In the genomic region with DNA sequence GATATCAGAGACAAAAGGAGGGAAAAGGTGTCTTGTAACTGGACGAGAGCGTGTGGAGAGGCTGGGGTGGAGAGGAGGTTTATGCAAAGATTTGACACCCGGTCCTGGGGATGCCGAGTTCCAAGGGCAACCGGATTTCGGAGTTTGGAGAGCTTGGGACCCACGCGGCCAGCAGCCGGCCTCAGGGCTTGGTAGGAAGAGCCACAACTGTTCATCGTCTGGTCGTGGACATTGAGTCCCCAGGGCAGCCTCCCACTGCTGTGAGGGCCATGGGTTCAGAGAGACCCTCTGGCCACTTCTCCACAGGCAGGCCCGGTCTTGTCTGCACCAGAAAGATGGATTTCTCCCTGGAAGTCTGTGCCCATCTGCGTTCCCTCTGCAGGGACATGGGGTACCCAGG, we compare ENCODE assay signal across 20 cellular contexts. TPM values are rescaled to one million over a fixed set of nuclear protein-coding genes. Genes with fewer than 3 reads are reported as not detected.
DNase-seq lines count a peak whose midpoint lies in the region; ATAC-seq and TF ChIP-seq lines count a peak whose summit lies in the region.
"Had no signal": no experiment of that assay in that cellular context is flagged by ENCODE, and none has a peak within 500 bp of the region (broad histone marks: within the 10 kb centered on the region; RNA-seq: fewer than 3 reads in every experiment).

No MANE protein-coding gene starts in this region.

- peaks cover 7% of the 10 kb centered on the region for H3K36me3 Mint-ChIP-seq in central memory CD8-positive, alpha-beta T cell (ENCODE audit: insufficient read depth)
- peaks cover 5% of the 10 kb centered on the region for H3K36me3 Mint-ChIP-seq in nephron progenitor cell (ENCODE audit: low read depth)
- H3K36me3 Mint-ChIP-seq in natural killer cell treated with Interleukin-12 subunit alpha and Interleukin-12 subunit beta and Interleukin-15 and Interleukin-18, amount 100 ng/mL, for 72 hours: peaks cover 14% of the 10 kb centered on the region
- H3K36me3 Mint-ChIP-seq: CD4-positive, alpha-beta memory T cell had no signal

- intact Hi-C loops in spleen (cut with DNase I; ENCODE audit: low total_unique reads): no loop called here

- no peak overlapping the region for H3K27ac ChIP-seq in spleen
- H3K27ac ChIP-seq: GM23248 had no signal

- H3K9me3 ChIP-seq in spleen: peaks cover 0 to 4% (median 0%) of the 10 kb centered on the region in 8 donors

- H3K4me3 ChIP-seq in spleen: no peak overlapping the region
- H3K4me3 ChIP-seq: GM23248 had no signal

- peak overlapping the region; percentile 41 for H3K27ac Mint-ChIP-seq in central memory CD8-positive, alpha-beta T cell (ENCODE audit: low read depth)
- H3K27ac Mint-ChIP-seq in nephron progenitor cell: peak overlapping the region; percentile 92
- no peak overlapping the region for H3K27ac Mint-ChIP-seq in natural killer cell treated with Interleukin-12 subunit alpha and Interleukin-12 subunit beta and Interleukin-15 and Interleukin-18, amount 100 ng/mL, for 72 hours
- H3K27ac Mint-ChIP-seq: CD4-positive, alpha-beta memory T cell had no signal

- DNase-seq in central memory CD8-positive, alpha-beta T cell (ENCODE audit: low spot score in 2 of 2): no peak
- DNase-seq in nephron progenitor cell: no peak
- DNase-seq in spleen: peak; percentile 71
- no peak for DNase-seq in natural killer cell treated with Interleukin-12 subunit alpha and Interleukin-12 subunit beta and Interleukin-15 and Interleukin-18, amount 100 ng/mL, for 72 hours (ENCODE audit: low spot score)
- no peak for DNase-seq in stimulated activated CD4-positive, alpha-beta T cell treated with anti-CD3 and anti-CD28 coated beads, Interleukin-1b, Interleukin-23, amount 100 ng/mL, for 48 hours
- DNase-seq: C1 segment of cervical spinal cord; Calu3; CD4-positive, alpha-beta memory T cell; COR-L47; DMS53; DMS79 treated with DMSO at 0.1 percent for 48 hours; GF-D8; GM23248; H9 had no signal

- peaks cover 28% of the 10 kb centered on the region for H3K9me3 Mint-ChIP-seq in central memory CD8-positive, alpha-beta T cell
- peaks cover 14% of the 10 kb centered on the region for H3K9me3 Mint-ChIP-seq in nephron progenitor cell
- H3K9me3 Mint-ChIP-seq in natural killer cell treated with Interleukin-12 subunit alpha and Interleukin-12 subunit beta and Interleukin-15 and Interleukin-18, amount 100 ng/mL, for 72 hours: peaks cover 15% of the 10 kb centered on the region

- no peak for TF ChIP-seq POLR2A in spleen (IDR thresholded peaks at IDR 0.05)

- no peak overlapping the region for H3K4me3 Mint-ChIP-seq in central memory CD8-positive, alpha-beta T cell
- no peak overlapping the region for H3K4me3 Mint-ChIP-seq in nephron progenitor cell
- no peak overlapping the region for H3K4me3 Mint-ChIP-seq in natural killer cell treated with Interleukin-12 subunit alpha and Interleukin-12 subunit beta and Interleukin-15 and Interleukin-18, amount 100 ng/mL, for 72 hours
- H3K4me3 Mint-ChIP-seq: CD4-positive, alpha-beta memory T cell; H9 had no signal

- H3K27me3 Mint-ChIP-seq in central memory CD8-positive, alpha-beta T cell: no peaks in the 10 kb centered on the region
- peaks cover 30% of the 10 kb centered on the region for H3K27me3 Mint-ChIP-seq in nephron progenitor cell (ENCODE audit: low read depth, poor library complexity)
- peaks cover 0 to 4% of the 10 kb centered on the region in 2 donors for H3K27me3 Mint-ChIP-seq in natural killer cell treated with Interleukin-12 subunit alpha and Interleukin-12 subunit beta and Interleukin-15 and Interleukin-18, amount 100 ng/mL, for 72 hours

- TF ChIP-seq CTCF in nephron progenitor cell (IDR thresholded peaks at IDR 0.05) (no peak), spleen (IDR thresholded peaks at IDR 0.05 in 8 of 11, conservative IDR thresholded peaks at IDR 0.05 in 3 of 11) (no peak)

- H3K36me3 ChIP-seq in spleen: no peaks in the 10 kb centered on the region

- WGBS in spleen, 5 donors: 80 to 91% (median 88%) methylated on average over 12 to 13 of the region's 13 CpGs

- no peak for ATAC-seq in central memory CD8-positive, alpha-beta T cell (replicated peaks; ENCODE audit: extremely low read depth, poor library complexity, severe bottlenecking)
- ATAC-seq in natural killer cell treated with Interleukin-12 subunit alpha and Interleukin-12 subunit beta and Interleukin-15 and Interleukin-18, amount 100 ng/mL, for 72 hours: no peak
- no peak for ATAC-seq in GM18511 (IDR thresholded peaks at IDR 0.05; ENCODE audit: unreplicated experiment)
- ATAC-seq: HCT116 had no signal

- H3K27me3 ChIP-seq in spleen (replicated peaks in 1 of 7): peaks cover 0 to 5% (median 0%) of the 10 kb centered on the region in 7 donors

- no peaks in the 10 kb centered on the region for H3K4me1 Mint-ChIP-seq in central memory CD8-positive, alpha-beta T cell
- peaks cover 63% of the 10 kb centered on the region for H3K4me1 Mint-ChIP-seq in nephron progenitor cell
- H3K4me1 Mint-ChIP-seq in natural killer cell treated with Interleukin-12 subunit alpha and Interleukin-12 subunit beta and Interleukin-15 and Interleukin-18, amount 100 ng/mL, for 72 hours (ENCODE audit: low read depth in 2 of 2): peaks cover 0 to 2% of the 10 kb centered on the region in 2 donors

- H3K4me1 ChIP-seq in spleen: no peaks in the 10 kb centered on the region

RNA-seq across cellular contexts. Expression of gene SHOX, which starts 46.8 kb away (rescaled TPM):
- total RNA-seq in spleen: not detected
- not detected for polyA plus RNA-seq in spleen
- total RNA-seq in natural killer cell treated with Interleukin-12 subunit alpha and Interleukin-12 subunit beta and Interleukin-15 and Interleukin-18, amount 100 ng/mL, for 72 hours: not detected
- total RNA-seq: A172; A673; Calu3; CD4-positive, alpha-beta memory T cell; Daoy; G401; GM23248 had no signal
- polyA plus RNA-seq: CD4-positive, alpha-beta memory T cell; GM23248 had no signal

Comparison
In these comparisons a context has a peak if more than half of its experiments do, and no peak if none do; other contexts are left out.
1. H3K27ac Mint-ChIP-seq: peak in central memory CD8-positive, alpha-beta T cell (single experiment) and nephron progenitor cell (single experiment); none in natural killer cell treated with Interleukin-12 subunit alpha and Interleukin-12 subunit beta and Interleukin-15 and Interleukin-18, amount 100 ng/mL, for 72 hours (0 of 2).